18 cellular contexts compared by ENCODE assay signal in genomic region chr3:48405343-48405881, GRCh38. TPM values are rescaled to one million over a fixed set of nuclear protein-coding genes. Genes with fewer than 3 reads are reported as not detected.
A peak's percentile ranks its signal among the peaks of the same experiment; 100 is the strongest.
DNase-seq lines count a peak whose midpoint lies in the region; TF ChIP-seq lines count a peak whose summit lies in the region.
"Had no signal": no experiment of that assay in that cellular context is flagged by ENCODE, and none has a peak within 500 bp of the region (broad histone marks: within the 10 kb centered on the region; RNA-seq: fewer than 3 reads in every experiment).

No MANE protein-coding gene starts in this region.

- H3K27ac ChIP-seq in Peyer's patch (no peak overlapping the region), right atrium auricular region (no peak overlapping the region), prostate gland (no peak overlapping the region)
- H3K27ac ChIP-seq: BLaER1 treated with 17β-estradiol and CSF1 and Interleukin-3, amounts not matched to agents 10 nM and 100 nM; KMS-11 had no signal

- H3K27ac Mint-ChIP-seq in Caco-2 (ENCODE audit: unreplicated experiment) = peak overlapping the region; percentile 37
- H3K27ac Mint-ChIP-seq: activated CD4-positive, alpha-beta T cell treated with anti-CD3 and anti-CD28 coated beads, Interleukin-2, amount 10 ng/mL, durations not matched to agents 24 days and 14 days; T-helper 17 cell had no signal

- BruUV-seq in Caco-2 (replicated peaks; lab: Mats Ljungman, UMichigan) = no TSS peak

- H3K4me1 ChIP-seq in Caco-2 (no peaks in the 10 kb centered on the region), Peyer's patch (no peaks in the 10 kb centered on the region), right atrium auricular region (peaks cover 0 to 18% of the 10 kb centered on the region in 2 donors), prostate gland (replicated peaks) (no peaks in the 10 kb centered on the region)
- H3K4me1 ChIP-seq: BLaER1 treated with 17β-estradiol and CSF1 and Interleukin-3, amounts not matched to agents 10 nM and 100 nM had no signal

- H3K4me3 Mint-ChIP-seq in Caco-2 (ENCODE audit: unreplicated experiment) = no peak overlapping the region
- H3K4me3 Mint-ChIP-seq: activated CD4-positive, alpha-beta T cell treated with anti-CD3 and anti-CD28 coated beads, Interleukin-2, amount 10 ng/mL, durations not matched to agents 24 days and 14 days; T-helper 17 cell had no signal

- peaks cover 75% of the 10 kb centered on the region for H3K36me3 Mint-ChIP-seq in Caco-2 (ENCODE audit: insufficient read depth, unreplicated experiment)
- H3K36me3 Mint-ChIP-seq: activated naive CD4-positive, alpha-beta T cell treated with anti-CD3 and anti-CD28 coated beads, Interleukin-2, amount 50 U/mL, for 72 hours had no signal

- H3K27me3 ChIP-seq in Caco-2 (replicated peaks; ENCODE audit: control insufficient read depth, insufficient read depth, low read length) (no peaks in the 10 kb centered on the region), Peyer's patch (no peaks in the 10 kb centered on the region), right atrium auricular region (no peaks in the 10 kb centered on the region), prostate gland (replicated peaks; ENCODE audit: insufficient read depth) (no peaks in the 10 kb centered on the region)
- H3K27me3 ChIP-seq: BLaER1 treated with 17β-estradiol and CSF1 and Interleukin-3, amounts not matched to agents 10 nM and 100 nM had no signal

- no peak for TF ChIP-seq CTCF in Caco-2 (IDR thresholded peaks at IDR 0.05; ENCODE audit: insufficient read depth in 1 of 2, low read depth in 1 of 2, low read length in 1 of 2, severe bottlenecking in 1 of 2, unreplicated experiment in 1 of 2)
- TF ChIP-seq CTCF in Peyer's patch (IDR thresholded peaks at IDR 0.05) = no peak
- TF ChIP-seq CTCF in right atrium auricular region (IDR thresholded peaks at IDR 0.05) = no peak
- no peak for TF ChIP-seq CTCF in prostate gland (IDR thresholded peaks at IDR 0.05)

- POLR2A ChIA-PET in Caco-2 (lab: Charles Lee) = no interaction called here

- 71% methylated on average over 13 of the region's 13 CpGs for WGBS in prostate gland

- H3K36me3 ChIP-seq in Caco-2 (ENCODE audit: control insufficient read depth, insufficient read depth, low read length) (peaks cover 6% of the 10 kb centered on the region), Peyer's patch (peaks cover 0 to 62% (median 0%) of the 10 kb centered on the region in 3 donors), right atrium auricular region (peaks cover 63% of the 10 kb centered on the region), prostate gland (peaks cover 21 to 26% of the 10 kb centered on the region in 2 donors)

- H3K9me3 ChIP-seq in Caco-2 (no peaks in the 10 kb centered on the region), Peyer's patch (no peaks in the 10 kb centered on the region), right atrium auricular region (no peaks in the 10 kb centered on the region), prostate gland (no peaks in the 10 kb centered on the region)
- H3K9me3 ChIP-seq: BLaER1 treated with 17β-estradiol and CSF1 and Interleukin-3, amounts not matched to agents 10 nM and 100 nM had no signal

- H3K9me3 Mint-ChIP-seq in Caco-2 (ENCODE audit: unreplicated experiment) = no peaks in the 10 kb centered on the region
- H3K9me3 Mint-ChIP-seq: activated CD4-positive, alpha-beta T cell treated with anti-CD3 and anti-CD28 coated beads, Interleukin-2, amount 10 ng/mL, durations not matched to agents 24 days and 14 days; activated naive CD4-positive, alpha-beta T cell treated with anti-CD3 and anti-CD28 coated beads, Interleukin-2, amount 50 U/mL, for 72 hours had no signal

- intact Hi-C loops in Caco-2 (cut with micrococcal nuclease; ENCODE audit: unreplicated experiment) = no loop called here
- intact Hi-C loops in prostate gland (cut with DNase I) = no loop called here

- CTCF ChIA-PET in Caco-2 (lab: Charles Lee) = interaction anchor here (12.8 kb wide), 1 partner anchor 29 kb away, joined by 405 read pairs; no protein-coding TSS in a partner anchor

- no peak for DNase-seq in Caco-2
- peak; percentile 10 to 41 (median 40) for DNase-seq in Peyer's patch
- peak; percentile 58 for DNase-seq in right atrium auricular region (ENCODE audit: low spot score)
- peak; percentile 3 for DNase-seq in prostate gland (ENCODE audit: low spot score)
- no peak for DNase-seq in midbrain (lab: John Stamatoyannopoulos, UW)
- no peak for DNase-seq in GOT3 (lab: John Stamatoyannopoulos, UW)
- no peak for DNase-seq in NCI-H2081 treated with DMSO at 0.1 percent for 48 hours (lab: John Stamatoyannopoulos, UW)
- no peak for DNase-seq in NCI-H1436 (lab: John Stamatoyannopoulos, UW)
- DNase-seq: activated CD4-positive, alpha-beta T cell treated with anti-CD3 and anti-CD28 coated beads, Interleukin-2, amount 10 ng/mL, durations not matched to agents 24 days and 14 days; NCI-H1417 treated with DMSO at 0.1 percent for 48 hours; NCI-H526 had no signal

- no peaks in the 10 kb centered on the region for H3K4me1 Mint-ChIP-seq in Caco-2 (ENCODE audit: low read depth, unreplicated experiment)

- TF ChIP-seq POLR2A in Peyer's patch (IDR thresholded peaks at IDR 0.05) = no peak
- TF ChIP-seq POLR2A in prostate gland (IDR thresholded peaks at IDR 0.05) = no peak

- no peaks in the 10 kb centered on the region for H3K27me3 Mint-ChIP-seq in Caco-2 (ENCODE audit: insufficient read depth, unreplicated experiment)

- H3K4me3 ChIP-seq in Caco-2 (ENCODE audit: low read depth, low read length) (no peak overlapping the region), Peyer's patch (no peak overlapping the region), right atrium auricular region (no peak overlapping the region), prostate gland (no peak overlapping the region)
- H3K4me3 ChIP-seq: BLaER1 treated with 17β-estradiol and CSF1 and Interleukin-3, amounts not matched to agents 10 nM and 100 nM had no signal

RNA-seq across cellular contexts. Expression of gene PLXNB1, which starts 24.5 kb away (rescaled TPM):
- total RNA-seq in Caco-2 (2022) (149 and 164 TPM in 2 replicates), Peyer's patch (100 to 1,000 TPM; 150 to 455 (median 312) TPM), right atrium auricular region (10 to 100 TPM; 69.4 to 73.0 TPM), prostate gland (100 to 1,000 TPM; 115 to 182 TPM)

RNA-seq across cellular contexts. Expression of gene FBXW12, which starts 33.4 kb away (rescaled TPM):
- 1.7 and 2.3 TPM in 2 replicates for total RNA-seq in Caco-2 (2022)
- not detected for total RNA-seq in Peyer's patch
- not detected for total RNA-seq in right atrium auricular region
- total RNA-seq in prostate gland = under 1 TPM in 1 of 2 donors, not detected in 1; 0.68 TPM
- total RNA-seq: activated naive CD4-positive, alpha-beta T cell treated with anti-CD3 and anti-CD28 coated beads, Interleukin-2, amount 50 U/mL, for 72 hours; endothelial cell of umbilical vein; liver; RPMI7951; T-helper 17 cell had no signal

RNA-seq across cellular contexts. Expression of gene CCDC51, which starts 34.5 kb away (rescaled TPM):
- 48.9 and 59.5 TPM in 2 replicates for total RNA-seq in Caco-2 (2022)
- 10 to 100 TPM in 1 of 4 donors, 1 to 10 TPM in 3; 7.4 to 13.1 (median 9.1) TPM for total RNA-seq in Peyer's patch
- total RNA-seq in right atrium auricular region = 1 to 10 TPM; 8.4 to 9.2 TPM
- 10 to 100 TPM; 12.7 to 14.8 TPM for total RNA-seq in prostate gland

RNA-seq across cellular contexts. Expression of gene TMA7, which starts 34.6 kb away (rescaled TPM):
- total RNA-seq in Caco-2 (2022) (205 and 227 TPM in 2 replicates), Peyer's patch (100 to 1,000 TPM; 142 to 246 (median 153) TPM), right atrium auricular region (100 to 1,000 TPM; 194 to 286 TPM), prostate gland (100 to 1,000 TPM; 310 to 446 TPM)

RNA-seq across cellular contexts. Expression of gene ATRIP, which starts 41.1 kb away (rescaled TPM):
- total RNA-seq in Caco-2 (2022) (14.4 and 15.9 TPM in 2 replicates), Peyer's patch (10 to 100 TPM in 1 of 4 donors, 1 to 10 TPM in 3; 2.6 to 13.2 (median 6.0) TPM), right atrium auricular region (1 to 10 TPM; 2.0 to 3.1 TPM), prostate gland (10 to 100 TPM in 1 of 2 donors, 1 to 10 TPM in 1; 7.7 to 16.5 TPM)

Comparison
In these comparisons a context has a peak if more than half of its experiments do, and no peak if none do; other contexts are left out.
1. DNase-seq: peak in Peyer's patch (3 of 3), right atrium auricular region (single experiment) and prostate gland (single experiment); none in Caco-2 (0 of 2), midbrain (single experiment), GOT3 (single experiment), NCI-H2081 treated with DMSO at 0.1 percent for 48 hours (single experiment) and NCI-H1436 (single experiment).